ENCODE assay signal across 10 cellular contexts in genomic region chr9:132166599-132166998, GRCh38. TPM values are rescaled to one million over a fixed set of nuclear protein-coding genes. Genes with fewer than 3 reads are reported as not detected.
DNase-seq lines count a peak whose midpoint lies in the region; ATAC-seq, FAIRE-seq and TF ChIP-seq lines count a peak whose summit lies in the region.
"Had no signal": no experiment of that assay in that cellular context is flagged by ENCODE, and none has a peak within 500 bp of the region (broad histone marks: within the 10 kb centered on the region; RNA-seq: fewer than 3 reads in every experiment).

No MANE protein-coding gene starts in this region.

- CTCF ChIA-PET in Panc1 (lab: Charles Lee) = interaction anchor here (0.5 to 0.6 kb wide), 2 partner anchors 188 to 199 kb away, joined by 3 to 4 read pairs; no protein-coding TSS in a partner anchor

- TF ChIP-seq CTCF in Panc1 (IDR thresholded peaks at IDR 0.05) (peak; percentile 65), fibroblast of mammary gland (conservative IDR thresholded peaks at IDR 0.05; ENCODE audit: control insufficient read depth, insufficient read depth, low read depth, low read length) (peak; percentile 2)

- in situ Hi-C loops in Panc1 (cut with HindIII; ENCODE audit: low pct_unique_long_range_greater_than_20kb, low sequenced_read_pairs) = no loop called here

- no peak overlapping the region for H3K4me3 ChIP-seq in Panc1 (ENCODE audit: low read depth in 2 of 2, low read length in 2 of 2)
- H3K4me3 ChIP-seq in fibroblast of mammary gland (ENCODE audit: control insufficient read depth, low read depth, low read length) = no peak overlapping the region
- H3K4me3 ChIP-seq: tibial artery had no signal

- no peaks in the 10 kb centered on the region; the same call in 1 of the 2 replicates for H3K4me1 ChIP-seq in Panc1 (ENCODE audit: control insufficient read depth, insufficient read depth, low read length)

- no peaks in the 10 kb centered on the region for H3K36me3 ChIP-seq in Panc1 (ENCODE audit: control insufficient read depth, insufficient read depth, low read length)
- H3K36me3 ChIP-seq: tibial artery had no signal

- peak; percentile 8 for DNase-seq in stimulated activated CD4-positive, alpha-beta T cell treated with anti-CD3 and anti-CD28 coated beads, Interleukin-4, amount 100 ng/mL, for 1 hour
- DNase-seq in stimulated activated CD4-positive, alpha-beta T cell treated with anti-CD3 and anti-CD28 coated beads, Interleukin-2, amount 100 ng/mL, for 48 hours = no peak
- DNase-seq in Panc1 (ENCODE audit: low read depth, low spot score) = no peak
- no peak for DNase-seq in fibroblast of mammary gland (ENCODE audit: low read depth)
- no peak for DNase-seq in EL
- DNase-seq in GM19239 (ENCODE audit: insufficient read length, low spot score) = no peak
- no peak for DNase-seq in left cardiac atrium
- DNase-seq: tibial artery had no signal

- no TSS peak for BruUV-seq in Panc1 (replicated peaks; lab: Mats Ljungman, UMichigan)

- no peak for FAIRE-seq in GM19239 (lab: Jason Lieb, UNC)
- FAIRE-seq: frontal cortex had no signal

- H3K9me3 ChIP-seq in Panc1 (ENCODE audit: control insufficient read depth, insufficient read depth, low read depth, low read length) = no peaks in the 10 kb centered on the region
- H3K9me3 ChIP-seq: tibial artery had no signal

- H3K27me3 ChIP-seq in Panc1 (ENCODE audit: control insufficient read depth, insufficient read depth, low read length) = no peaks in the 10 kb centered on the region

- 0 out of 2 replicates have a peak, but pooled peaks have one; percentile 39 for ATAC-seq in Panc1
- ATAC-seq in HG03280 (IDR thresholded peaks at IDR 0.05; ENCODE audit: unreplicated experiment) = no peak
- ATAC-seq in left cardiac atrium = no peak

- intact Hi-C loops in Panc1 (cut with micrococcal nuclease; ENCODE audit: unreplicated experiment) = loop anchor here (5.0 to 10.0 kb wide), 2 partner anchors 71 to 402 kb away; no protein-coding TSS in a partner anchor
- intact Hi-C loops in left cardiac atrium (cut with DNase I) = no loop called here

- no peak overlapping the region for H3K27ac ChIP-seq in Panc1 (ENCODE audit: low read length)
- H3K27ac ChIP-seq: tibial artery had no signal

- POLR2A ChIA-PET in Panc1 (lab: Charles Lee) = no interaction called here

RNA-seq across cellular contexts. Expression of gene NTNG2, which starts 4.7 kb away (rescaled TPM):
- total RNA-seq in Panc1 (2021; ENCODE audit: unreplicated experiment) (5.1 TPM), left cardiac atrium (1 to 10 TPM; 5.0 to 6.5 TPM)
- polyA plus RNA-seq in Panc1 (2012; ENCODE audit: insufficient read length) = 7.8 TPM
